ENCODE assay signal across 8 cellular contexts in genomic region chr3:128794788-128795649, GRCh38.
DNase-seq lines count a peak whose midpoint lies in the region; ATAC-seq and TF ChIP-seq lines count a peak whose summit lies in the region.

No MANE protein-coding gene starts in this region.

- H3K27me3 Mint-ChIP-seq in Calu3 (ENCODE audit: unreplicated experiment) (no peaks in the 10 kb centered on the region), neural progenitor cell (ENCODE audit: insufficient read depth, low read depth) (no peaks in the 10 kb centered on the region)
- H3K27me3 Mint-ChIP-seq in activated T-cell treated with anti-CD3 and anti-CD28 coated beads, Interleukin-2, amount 50 U/mL, for 4 hours (ENCODE audit: low read depth), result no peaks in the 10 kb centered on the region

- H3K4me1 Mint-ChIP-seq in Calu3 (ENCODE audit: low read depth, unreplicated experiment), result peaks cover 18% of the 10 kb centered on the region
- H3K4me1 Mint-ChIP-seq in activated T-cell treated with anti-CD3 and anti-CD28 coated beads, Interleukin-2, amount 50 U/mL, for 4 hours (ENCODE audit: low read depth), result peaks cover 80% of the 10 kb centered on the region
- peaks cover 13% of the 10 kb centered on the region for H3K4me1 Mint-ChIP-seq in neural progenitor cell

- H3F3A ChIP-seq in neural progenitor cell (ENCODE audit: low read depth), result peaks cover 17% of the 10 kb centered on the region

- H3K9me3 ChIP-seq in fibroblast of lung (ENCODE audit: control insufficient read depth, insufficient read depth, low read depth, low read length) (no peaks in the 10 kb centered on the region), neural progenitor cell (ENCODE audit: low read depth) (no peaks in the 10 kb centered on the region), upper lobe of left lung (no peaks in the 10 kb centered on the region)

- intact Hi-C loops in Calu3 (cut with micrococcal nuclease; ENCODE audit: unreplicated experiment), result loop anchor here (1.0 kb wide), 1 partner anchor 115 kb away; no protein-coding TSS in a partner anchor

- H3K79me2 ChIP-seq in fibroblast of lung (ENCODE audit: control insufficient read depth, insufficient read depth, low read length) (peaks cover 57% of the 10 kb centered on the region), neural progenitor cell (ENCODE audit: low read depth) (peaks cover 50% of the 10 kb centered on the region)

- H3K4me3 Mint-ChIP-seq in Calu3 (ENCODE audit: low read depth, unreplicated experiment) (no peak overlapping the region), neural progenitor cell (no peak overlapping the region)
- peak overlapping the region; percentile 56 for H3K4me3 Mint-ChIP-seq in activated T-cell treated with anti-CD3 and anti-CD28 coated beads, Interleukin-2, amount 50 U/mL, for 4 hours

- CTCF ChIA-PET in Calu3 (lab: Charles Lee), result interaction anchor here (0.6 to 3.2 kb wide), 11 partner anchors 9 to 258 kb away, joined by 3 to 59 read pairs (median 3); partner anchors contain the start of gene ACAD9

- WGBS in upper lobe of left lung, 2 donors, result 54 to 56% methylated on average over 7 of the region's 7 CpGs

- H3K27me3 ChIP-seq in fibroblast of lung (ENCODE audit: control insufficient read depth, insufficient read depth, low read length) (no peaks in the 10 kb centered on the region), neural progenitor cell (no peaks in the 10 kb centered on the region), upper lobe of left lung (no peaks in the 10 kb centered on the region)

- H4K20me1 ChIP-seq in fibroblast of lung (ENCODE audit: control insufficient read depth, extremely low read depth, insufficient read depth, low read length), result no peaks in the 10 kb centered on the region
- H4K20me1 ChIP-seq in neural progenitor cell (ENCODE audit: low read depth), result peaks cover 36% of the 10 kb centered on the region

- peak; percentile 62 to 63 for ATAC-seq in activated T-cell treated with anti-CD3 and anti-CD28 coated beads, Interleukin-2, amount 50 U/mL, for 4 hours
- ATAC-seq in upper lobe of left lung (ENCODE audit: low FRiP score in 2 of 2), result peak; percentile 93 to 95

- H3K36me3 ChIP-seq in fibroblast of lung (ENCODE audit: control insufficient read depth, insufficient read depth, low read length) (peaks cover 7% of the 10 kb centered on the region), neural progenitor cell (peaks cover 6% of the 10 kb centered on the region), upper lobe of left lung (peaks cover 22 to 43% (median 31%) of the 10 kb centered on the region in 4 donors)

- DNase-seq in Calu3 (peak; percentile 79), GM20000 (ENCODE audit: low spot score) (peak; percentile 69), HUDEP-2 (lab: John Stamatoyannopoulos, UW; ENCODE audit: unreplicated experiment in 76 of 76) (peak in 62 of 76 experiments; percentile 4 to 74 (median 36)), OCI-M1 (lab: John Stamatoyannopoulos, UW) (peak; percentile 70), fibroblast of lung (ENCODE audit: low read depth in 2 of 2) (peak; percentile 48 to 67), neural progenitor cell (ENCODE audit: low spot score) (peak; percentile 77), upper lobe of left lung (peak in 1 of 2 donors; percentile 66)
- DNase-seq in activated T-cell treated with anti-CD3 and anti-CD28 coated beads, Interleukin-2, amount 50 U/mL, for 4 hours, result peak; percentile 51

- no peaks in the 10 kb centered on the region for H3K9me3 Mint-ChIP-seq in Calu3 (ENCODE audit: low read depth, unreplicated experiment)
- no peaks in the 10 kb centered on the region for H3K9me3 Mint-ChIP-seq in activated T-cell treated with anti-CD3 and anti-CD28 coated beads, Interleukin-2, amount 50 U/mL, for 4 hours
- H3K9me3 Mint-ChIP-seq in neural progenitor cell, result no peaks in the 10 kb centered on the region

- H3K36me3 Mint-ChIP-seq in Calu3 (ENCODE audit: insufficient read depth, unreplicated experiment) (peaks cover 43% of the 10 kb centered on the region), neural progenitor cell (peaks cover 18% of the 10 kb centered on the region)
- H3K36me3 Mint-ChIP-seq in activated T-cell treated with anti-CD3 and anti-CD28 coated beads, Interleukin-2, amount 50 U/mL, for 4 hours (ENCODE audit: insufficient read depth), result peaks cover 32% of the 10 kb centered on the region

- TF ChIP-seq POLR2A in upper lobe of left lung (IDR thresholded peaks at IDR 0.05), result no peak

- peaks cover 12% of the 10 kb centered on the region for H3K4me1 ChIP-seq in fibroblast of lung (ENCODE audit: control insufficient read depth, extremely low read depth, insufficient read depth, low read length)
- H3K4me1 ChIP-seq in neural progenitor cell, result no peaks in the 10 kb centered on the region
- peaks cover 13 to 30% (median 24%) of the 10 kb centered on the region in 4 donors for H3K4me1 ChIP-seq in upper lobe of left lung

- peak overlapping the region; percentile 40 for H3K27ac ChIP-seq in fibroblast of lung (ENCODE audit: insufficient read depth, low read length)
- no peak overlapping the region for H3K27ac ChIP-seq in neural progenitor cell
- peak overlapping the region in 1 of 4 donors; percentile 41 for H3K27ac ChIP-seq in upper lobe of left lung

- H2AFZ ChIP-seq in fibroblast of lung (ENCODE audit: low read length) (no peak overlapping the region), neural progenitor cell (replicated peaks) (no peak overlapping the region)

- no peak for TF ChIP-seq EP300 in upper lobe of left lung (IDR thresholded peaks at IDR 0.05)

- H3K27ac Mint-ChIP-seq in Calu3 (ENCODE audit: unreplicated experiment) (peak overlapping the region; percentile 1), neural progenitor cell (peak overlapping the region; percentile 55)

- no TSS peak for BruUV-seq in Calu3 (replicated peaks; lab: Mats Ljungman, UMichigan)

- H3K9ac ChIP-seq in fibroblast of lung (ENCODE audit: insufficient read depth, low read length) (no peak overlapping the region), neural progenitor cell (no peak overlapping the region)

- peak; percentile 92 for TF ChIP-seq CTCF in Calu3 (IDR thresholded peaks at IDR 0.05; ENCODE audit: unreplicated experiment)
- peak; percentile 44 for TF ChIP-seq CTCF in GM20000 (IDR thresholded peaks at IDR 0.05; ENCODE audit: extremely low read depth, missing control alignments)
- TF ChIP-seq CTCF in fibroblast of lung (conservative IDR thresholded peaks at IDR 0.05 in 1 of 2, IDR thresholded peaks at IDR 0.05 in 1 of 2; ENCODE audit: low read depth in 1 of 2, low read length in 2 of 2), result peak; percentile 72 to 81
- peak; percentile 78 for TF ChIP-seq CTCF in neural progenitor cell (IDR thresholded peaks at IDR 0.05)
- peak; percentile 72 to 87 (median 86) for TF ChIP-seq CTCF in upper lobe of left lung (IDR thresholded peaks at IDR 0.05)

- H3K4me3 ChIP-seq in fibroblast of lung (replicated peaks in 1 of 4; ENCODE audit: control extremely low read depth in 1 of 4, insufficient read depth in 1 of 4, low read depth in 3 of 4, low read length in 4 of 4), result no peak overlapping the region
- H3K4me3 ChIP-seq in neural progenitor cell, result no peak overlapping the region
- H3K4me3 ChIP-seq in upper lobe of left lung, result no peak overlapping the region

- H3K4me2 ChIP-seq in fibroblast of lung (ENCODE audit: extremely low read depth, insufficient read depth, low read length), result peak overlapping the region; percentile 27
- H3K4me2 ChIP-seq in neural progenitor cell, result no peak overlapping the region
